ENCODE assay signal across 22 cellular contexts in the genomic region with DNA sequence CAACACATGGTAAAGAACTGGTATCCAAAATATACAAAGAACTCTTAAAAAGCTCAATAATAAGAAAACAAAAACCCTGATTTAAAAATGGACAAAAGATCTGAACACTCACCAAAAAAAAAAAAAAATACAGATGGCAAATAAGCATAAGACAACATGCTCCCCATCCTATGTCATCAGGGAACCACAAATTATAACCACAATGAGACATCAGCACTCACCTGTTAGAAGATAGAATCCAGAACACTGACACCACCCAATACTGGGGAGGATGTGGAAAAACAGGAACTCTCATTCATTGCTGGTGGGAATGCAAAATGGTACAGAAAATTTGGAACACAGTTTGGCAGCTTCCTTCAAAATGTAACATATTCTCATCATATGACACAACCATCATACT.
"Had no signal": no experiment of that assay in that cellular context is flagged by ENCODE, and none has a peak within 500 bp of the region (broad histone marks: within the 10 kb centered on the region; RNA-seq: fewer than 3 reads in every experiment).

No MANE protein-coding gene starts in this region.

- H3K79me2 ChIP-seq: hepatocyte had no signal

- H3K9me3 ChIP-seq: esophagus muscularis mucosa, gastroesophageal sphincter, left ventricle myocardium inferior, lower lobe of right lung had no signal

- H3K27me3 ChIP-seq: esophagus muscularis mucosa, gastroesophageal sphincter, hepatocyte had no signal

- H3K4me2 ChIP-seq: hepatocyte had no signal

- H3K27ac ChIP-seq: coronary artery, dorsolateral prefrontal cortex, esophagus muscularis mucosa, gastroesophageal sphincter, heart left ventricle, hepatocyte, left ventricle myocardium inferior, lower lobe of right lung had no signal

- ATAC-seq: gastroesophageal sphincter, heart left ventricle, left colon, left lobe of liver, lower lobe of right lung had no signal

- DNase-seq: dermis blood vessel endothelial cell; dorsolateral prefrontal cortex; effector CD4-positive, alpha-beta T cell; effector memory CD4-positive, alpha-beta T cell; foreskin fibroblast; heart left ventricle; hypothalamus; immature natural killer cell; islet precursor cell; kidney; kidney glomerular epithelial cell; left colon; left ventricle myocardium inferior; lower lobe of right lung; mesendoderm; midbrain; naive B cell had no signal

- H3K4me1 ChIP-seq: esophagus muscularis mucosa, gastroesophageal sphincter, heart left ventricle, left ventricle myocardium inferior, lower lobe of right lung had no signal

- H3K36me3 ChIP-seq: esophagus muscularis mucosa, gastroesophageal sphincter, heart left ventricle, left ventricle myocardium inferior, lower lobe of right lung had no signal

- H3K4me3 ChIP-seq: coronary artery, dorsolateral prefrontal cortex, esophagus muscularis mucosa, gastroesophageal sphincter, heart left ventricle, hepatocyte, left ventricle myocardium inferior, lower lobe of right lung had no signal

- H2AFZ ChIP-seq: hepatocyte had no signal
